In genomic region chr1:18315449-18315848, GRCh38 we compare ENCODE assay signal across 24 cellular contexts.
"Had no signal": no experiment of that assay in that cellular context is flagged by ENCODE, and none has a peak within 500 bp of the region (broad histone marks: within the 10 kb centered on the region; RNA-seq: fewer than 3 reads in every experiment).

No MANE protein-coding gene starts in this region.

- H3K4me1 Mint-ChIP-seq: mesothelial cell of epicardium had no signal

- H3K4me3 Mint-ChIP-seq: dendritic cell treated with granulocyte-macrophage colony-stimulating factor and Interleukin-4, amounts not matched to agents 40 ng/mL and 50 ng/mL, for 4 days; effector memory CD8-positive, alpha-beta T cell; endodermal cell; mesothelial cell of epicardium had no signal

- H3K27ac ChIP-seq: colonic mucosa, epithelial cell of prostate, esophagus squamous epithelium, gastrocnemius medialis, heart right ventricle, left lung, lower lobe of right lung had no signal

- H3K36me3 ChIP-seq: colonic mucosa, esophagus squamous epithelium, gastrocnemius medialis, heart right ventricle, left lung, lower lobe of right lung had no signal

- H3K4me1 ChIP-seq: colonic mucosa, esophagus squamous epithelium, gastrocnemius medialis, heart right ventricle, left lung, lower lobe of right lung had no signal

- H3K4me3 ChIP-seq: colonic mucosa, esophagus squamous epithelium, gastrocnemius medialis, heart right ventricle, left lung, lower lobe of right lung, mucosa of descending colon had no signal

- ATAC-seq: effector memory CD8-positive, alpha-beta T cell; esophagus mucosa; gastrocnemius medialis; heart right ventricle; left cardiac atrium; left lung; left ventricle myocardium superior; lower lobe of right lung; mucosa of descending colon had no signal

- DNase-seq: colonic mucosa; cortex of kidney; effector CD8-positive, alpha-beta T cell; effector memory CD8-positive, alpha-beta T cell; endodermal cell; erythroblast; esophagus squamous epithelium; foreskin fibroblast; foreskin melanocyte; gastrocnemius medialis; glutamatergic neuron; head of caudate nucleus; heart right ventricle; hippocampal formation; left cardiac atrium; left ventricle myocardium superior; lower lobe of right lung; mesenchymal stem cell; mucosa of descending colon had no signal

- H3K9me3 Mint-ChIP-seq: dendritic cell treated with granulocyte-macrophage colony-stimulating factor and Interleukin-4, amounts not matched to agents 40 ng/mL and 50 ng/mL, for 4 days had no signal

- H3K9me3 ChIP-seq: colonic mucosa, gastrocnemius medialis, left lung, lower lobe of right lung had no signal

- H3K36me3 Mint-ChIP-seq: mesothelial cell of epicardium had no signal

- H3K27ac Mint-ChIP-seq: dendritic cell treated with granulocyte-macrophage colony-stimulating factor and Interleukin-4, amounts not matched to agents 40 ng/mL and 50 ng/mL, for 4 days; effector memory CD8-positive, alpha-beta T cell; endodermal cell; mesothelial cell of epicardium had no signal

- H3K27me3 ChIP-seq: colonic mucosa, esophagus squamous epithelium, left lung had no signal
